Comparison of ENCODE assay signal across 10 cellular contexts in genomic region chr10:51244739-51245138, GRCh38.
DNase-seq lines count a peak whose midpoint lies in the region; ATAC-seq and TF ChIP-seq lines count a peak whose summit lies in the region.
"Had no signal": no experiment of that assay in that cellular context is flagged by ENCODE, and none has a peak within 500 bp of the region (broad histone marks: within the 10 kb centered on the region; RNA-seq: fewer than 3 reads in every experiment).

No MANE protein-coding gene starts in this region.

- no peak for ATAC-seq in GM21526 (IDR thresholded peaks at IDR 0.05; ENCODE audit: low FRiP score, unreplicated experiment)
- ATAC-seq in T-helper 17 cell, result no peak
- ATAC-seq in gastrocnemius medialis, result no peak

- H3K9me3 ChIP-seq in T-helper 17 cell (ENCODE audit: control insufficient read depth, low read length, poor library complexity, severe bottlenecking) (no peaks in the 10 kb centered on the region), gastrocnemius medialis (no peaks in the 10 kb centered on the region)

- H3K27ac Mint-ChIP-seq in T-helper 17 cell, result no peak overlapping the region
- H3K27ac Mint-ChIP-seq: stimulated activated naive CD8-positive, alpha-beta T cell treated with anti-CD3 and anti-CD28 coated beads, Interleukin-15, Interleukin-2, amounts not matched to agents 100 ng/mL and 50 ng/mL, for 24 hours had no signal

- no peaks in the 10 kb centered on the region for H3K27me3 Mint-ChIP-seq in T-helper 17 cell
- H3K27me3 Mint-ChIP-seq: stimulated activated naive CD8-positive, alpha-beta T cell treated with anti-CD3 and anti-CD28 coated beads, Interleukin-15, Interleukin-2, amounts not matched to agents 100 ng/mL and 50 ng/mL, for 24 hours had no signal

- TF ChIP-seq POLR2A in gastrocnemius medialis (IDR thresholded peaks at IDR 0.05), result no peak

- peak; percentile 72 for DNase-seq in GM04504 (ENCODE audit: low read depth)
- peak; percentile 89 for DNase-seq in astrocyte of the hippocampus (ENCODE audit: low read depth, low spot score)
- peak; percentile 19 for DNase-seq in hepatic stellate cell (ENCODE audit: low spot score)
- peak; percentile 27 for DNase-seq in pulmonary artery endothelial cell (ENCODE audit: low read depth, low spot score)
- DNase-seq in posterior vena cava (ENCODE audit: low spot score), result no peak
- no peak for DNase-seq in T-helper 17 cell
- DNase-seq in gastrocnemius medialis, result no peak
- DNase-seq: NCI-H1436 treated with DMSO at 0.1 percent for 48 hours had no signal

- H3K27me3 ChIP-seq in gastrocnemius medialis, result no peaks in the 10 kb centered on the region

- H3K36me3 Mint-ChIP-seq in T-helper 17 cell (ENCODE audit: low read depth), result no peaks in the 10 kb centered on the region

- H3K4me3 Mint-ChIP-seq in T-helper 17 cell, result no peak overlapping the region
- H3K4me3 Mint-ChIP-seq: stimulated activated naive CD8-positive, alpha-beta T cell treated with anti-CD3 and anti-CD28 coated beads, Interleukin-15, Interleukin-2, amounts not matched to agents 100 ng/mL and 50 ng/mL, for 24 hours had no signal

- intact Hi-C loops in posterior vena cava (cut with DNase I), result no loop called here
- intact Hi-C loops in gastrocnemius medialis (cut with DNase I; ENCODE audit: low total_unique reads), result no loop called here

- no peak overlapping the region for H3K27ac ChIP-seq in gastrocnemius medialis

- TF ChIP-seq CTCF in gastrocnemius medialis (IDR thresholded peaks at IDR 0.05 in 4 of 5, conservative IDR thresholded peaks at IDR 0.05 in 1 of 5), result no peak

- in situ Hi-C loops in gastrocnemius medialis (cut with MboI; ENCODE audit: low sequenced_read_pairs in 4 of 4), result no loop called here

- H3K4me3 ChIP-seq in gastrocnemius medialis, result no peak overlapping the region

- no peaks in the 10 kb centered on the region for H3K4me1 Mint-ChIP-seq in T-helper 17 cell

- H3K36me3 ChIP-seq in gastrocnemius medialis, result no peaks in the 10 kb centered on the region

- peaks cover 25 to 41% of the 10 kb centered on the region in 2 donors for H3K4me1 ChIP-seq in gastrocnemius medialis

Comparison
In these comparisons a context has a peak if more than half of its experiments do, and no peak if none do; other contexts are left out.
1. DNase-seq: peak in GM04504 (single experiment), astrocyte of the hippocampus (single experiment), hepatic stellate cell (single experiment) and pulmonary artery endothelial cell (single experiment); none in posterior vena cava (single experiment), T-helper 17 cell (0 of 3) and gastrocnemius medialis (0 of 2).